8 cellular contexts compared by ENCODE assay signal in genomic region chr1:236063551-236063918, GRCh38. TPM values are rescaled to one million over a fixed set of nuclear protein-coding genes. Genes with fewer than 3 reads are reported as not detected.
DNase-seq lines count a peak whose midpoint lies in the region; ATAC-seq and TF ChIP-seq lines count a peak whose summit lies in the region.

No MANE protein-coding gene starts in this region.

- H3K27ac ChIP-seq in CD8-positive, alpha-beta memory T cell (ENCODE audit: low read depth, low read length), result no peak overlapping the region
- no peak overlapping the region for H3K27ac ChIP-seq in WERI-Rb-1
- H3K27ac ChIP-seq in trophoblast cell (ENCODE audit: low read depth, low read length), result no peak overlapping the region

- peak overlapping the region; percentile 41 to 68 (median 59) for H3K4me3 Mint-ChIP-seq in CD8-positive, alpha-beta memory T cell
- peak overlapping the region; percentile 25 for H3K4me3 Mint-ChIP-seq in glutamatergic neuron (ENCODE audit: unreplicated experiment)

- peaks cover 20% of the 10 kb centered on the region for H3K4me1 ChIP-seq in CD8-positive, alpha-beta memory T cell (ENCODE audit: insufficient read depth, low read length)
- H3K4me1 ChIP-seq in trophoblast cell (ENCODE audit: control insufficient read depth in 1 of 2, insufficient read depth in 2 of 2, low read length in 2 of 2), result peaks cover 3 to 14% of the 10 kb centered on the region in 2 experiments

- CTCF ChIA-PET in CD8-positive, alpha-beta memory T cell (lab: Charles Lee), result interaction anchor here (0.7 kb wide), 1 partner anchor 11 kb away, joined by 3 read pairs; no protein-coding TSS in a partner anchor

- H3K27ac Mint-ChIP-seq in CD8-positive, alpha-beta memory T cell, result no peak overlapping the region
- H3K27ac Mint-ChIP-seq in glutamatergic neuron (ENCODE audit: unreplicated experiment), result no peak overlapping the region

- H2AFZ ChIP-seq in trophoblast cell (ENCODE audit: insufficient read depth, low read length, poor library complexity), result no peak overlapping the region

- no peak overlapping the region for H2AK5ac ChIP-seq in trophoblast cell (ENCODE audit: low read length)

- no peaks in the 10 kb centered on the region for H3K36me3 ChIP-seq in CD8-positive, alpha-beta memory T cell (ENCODE audit: insufficient read depth, low read length)
- H3K36me3 ChIP-seq in WERI-Rb-1, result no peaks in the 10 kb centered on the region
- H3K36me3 ChIP-seq in trophoblast cell (ENCODE audit: control insufficient read depth in 1 of 2, insufficient read depth in 2 of 2, low read length in 2 of 2), result no peaks in the 10 kb centered on the region

- no peak overlapping the region for H3K4ac ChIP-seq in trophoblast cell (ENCODE audit: low read depth, low read length)

- no peak overlapping the region for H3K23ac ChIP-seq in trophoblast cell (ENCODE audit: low read length)

- no peak overlapping the region for H2BK12ac ChIP-seq in trophoblast cell (ENCODE audit: low read length)

- no peaks in the 10 kb centered on the region for H3K79me2 ChIP-seq in trophoblast cell (ENCODE audit: control insufficient read depth, insufficient read depth, low read length, poor library complexity)

- H3K9me3 Mint-ChIP-seq in CD8-positive, alpha-beta memory T cell, result peaks cover 0 to 3% (median 0%) of the 10 kb centered on the region in 5 donors
- no peaks in the 10 kb centered on the region for H3K9me3 Mint-ChIP-seq in glutamatergic neuron (ENCODE audit: unreplicated experiment)

- no peak overlapping the region for H4K91ac ChIP-seq in trophoblast cell (ENCODE audit: low read depth, low read length)

- H3K4me1 Mint-ChIP-seq in CD8-positive, alpha-beta memory T cell, result peaks cover 18 to 35% (median 35%) of the 10 kb centered on the region in 3 donors
- peaks cover 5% of the 10 kb centered on the region for H3K4me1 Mint-ChIP-seq in glutamatergic neuron (ENCODE audit: low read depth, unreplicated experiment)

- TF ChIP-seq CTCF in WERI-Rb-1 (IDR thresholded peaks at IDR 0.05; ENCODE audit: low read depth, low read length), result no peak
- no peak for TF ChIP-seq CTCF in glutamatergic neuron (IDR thresholded peaks at IDR 0.05; ENCODE audit: partially characterized antibody, unreplicated experiment)

- peaks cover 4% of the 10 kb centered on the region for H3K79me1 ChIP-seq in trophoblast cell (ENCODE audit: low read length)

- H3K4me3 ChIP-seq in CD8-positive, alpha-beta memory T cell (ENCODE audit: low read length), result no peak overlapping the region
- H3K4me3 ChIP-seq in WERI-Rb-1 (ENCODE audit: low read depth, low read length) (peak overlapping the region; percentile 84), trophoblast cell (ENCODE audit: low read depth, low read length) (peak overlapping the region; percentile 75)

- DNase-seq in CD8-positive, alpha-beta memory T cell, result no peak
- DNase-seq in WERI-Rb-1 (no peak), glutamatergic neuron (no peak), trophoblast cell (no peak), RPMI8226 (no peak)
- DNase-seq in activated CD8-positive, alpha-beta memory T cell treated with anti-CD3 and anti-CD28 coated beads for 24 hours, result no peak

- no peak for ATAC-seq in HG03571 (IDR thresholded peaks at IDR 0.05; ENCODE audit: unreplicated experiment)
- no peak for ATAC-seq in HG03469 (IDR thresholded peaks at IDR 0.05; ENCODE audit: unreplicated experiment)

- H4K12ac ChIP-seq in trophoblast cell (ENCODE audit: low read depth, low read length), result no peak overlapping the region

- H3K4me2 ChIP-seq in trophoblast cell (ENCODE audit: low read length), result peak overlapping the region; percentile 97

- no peak overlapping the region for H3K14ac ChIP-seq in trophoblast cell (ENCODE audit: low read length)

- H2BK120ac ChIP-seq in trophoblast cell (ENCODE audit: insufficient read depth, low read length, poor library complexity), result no peak overlapping the region

- H3K9me3 ChIP-seq in CD8-positive, alpha-beta memory T cell (ENCODE audit: low read length), result no peaks in the 10 kb centered on the region
- H3K9me3 ChIP-seq in WERI-Rb-1 (ENCODE audit: severe bottlenecking), result no peaks in the 10 kb centered on the region
- H3K9me3 ChIP-seq in trophoblast cell (ENCODE audit: insufficient read depth, low read depth, low read length), result no peaks in the 10 kb centered on the region

- no peaks in the 10 kb centered on the region for H3K36me3 Mint-ChIP-seq in CD8-positive, alpha-beta memory T cell
- no peaks in the 10 kb centered on the region for H3K36me3 Mint-ChIP-seq in glutamatergic neuron (ENCODE audit: unreplicated experiment)

- no CpG with 5 or more reads among the region's 6 CpGs for WGBS in trophoblast cell (ENCODE audit: extremely low coverage, insufficient coverage, insufficient read length)

- H3K9ac ChIP-seq in trophoblast cell (ENCODE audit: low read length), result no peak overlapping the region

- H2BK5ac ChIP-seq in trophoblast cell (ENCODE audit: low read depth, low read length, poor library complexity), result no peak overlapping the region

- H3K27me3 Mint-ChIP-seq in CD8-positive, alpha-beta memory T cell, result peaks cover 17 to 30% of the 10 kb centered on the region in 2 donors
- peaks cover 9% of the 10 kb centered on the region for H3K27me3 Mint-ChIP-seq in glutamatergic neuron (ENCODE audit: unreplicated experiment)

- POLR2A ChIA-PET in CD8-positive, alpha-beta memory T cell (lab: Charles Lee), result no interaction called here

- H4K8ac ChIP-seq in trophoblast cell (ENCODE audit: low read depth, low read length), result no peak overlapping the region

- peaks cover 17% of the 10 kb centered on the region for H3K27me3 ChIP-seq in CD8-positive, alpha-beta memory T cell (ENCODE audit: insufficient read depth, low read length, poor library complexity, severe bottlenecking)
- H3K27me3 ChIP-seq in WERI-Rb-1 (ENCODE audit: insufficient read depth, low read depth, severe bottlenecking) (peaks cover 13% of the 10 kb centered on the region), trophoblast cell (ENCODE audit: insufficient read depth, low read length) (peaks cover 23% of the 10 kb centered on the region)

- H3K18ac ChIP-seq in trophoblast cell (ENCODE audit: low read length), result no peak overlapping the region

RNA-seq across cellular contexts. Expression of gene NID1, which starts 1.4 kb away (rescaled TPM):
- total RNA-seq in CD8-positive, alpha-beta memory T cell, result under 1 TPM; 0.09 to 0.15 TPM
- not detected for polyA plus RNA-seq in CD8-positive, alpha-beta memory T cell
- total RNA-seq in glutamatergic neuron (ENCODE audit: unreplicated experiment), result 1.4 TPM
- 19.5 and 21.5 TPM in 2 replicates for polyA plus RNA-seq in trophoblast cell (2013)
